ENCODE assay signal across 21 cellular contexts in genomic region chr6:100307561-100307960, GRCh38.
"Had no signal": no experiment of that assay in that cellular context is flagged by ENCODE, and none has a peak within 500 bp of the region (broad histone marks: within the 10 kb centered on the region; RNA-seq: fewer than 3 reads in every experiment).

No MANE protein-coding gene starts in this region.

- H3K27me3 ChIP-seq: esophagus muscularis mucosa, gastroesophageal sphincter, suprapubic skin, thyroid gland had no signal

- DNase-seq: effector memory CD4-positive, alpha-beta T cell; lower lobe of right lung; mesenchymal stem cell; midbrain; occipital lobe; pancreas; right cardiac atrium; stimulated activated CD4-positive, alpha-beta T cell treated with anti-CD3 and anti-CD28 coated beads, Interleukin-2, amount 100 ng/mL, for 48 hours; stimulated activated naive CD8-positive, alpha-beta T cell treated with anti-CD3 and anti-CD28 coated beads, Interleukin-15, Interleukin-2, amounts not matched to agents 100 U/mL and 50 U/mL, for 24 hours; thyroid gland had no signal

- H3K27ac Mint-ChIP-seq: natural killer cell treated with Interleukin-12 subunit alpha and Interleukin-12 subunit beta and Interleukin-15 and Interleukin-18, amount 100 ng/mL, for 72 hours; progenitor cell of endocrine pancreas; type B pancreatic cell had no signal

- FAIRE-seq: endometrium, pancreas, urothelium cell line had no signal

- H3K4me3 Mint-ChIP-seq: natural killer cell treated with Interleukin-12 subunit alpha and Interleukin-12 subunit beta and Interleukin-15 and Interleukin-18, amount 100 ng/mL, for 72 hours; type B pancreatic cell had no signal

- H3K4me2 ChIP-seq: smooth muscle cell had no signal

- ATAC-seq: gastroesophageal sphincter; left lobe of liver; lower lobe of right lung; natural killer cell treated with Interleukin-12 subunit alpha and Interleukin-12 subunit beta and Interleukin-15 and Interleukin-18, amount 100 ng/mL, for 72 hours; pancreas; right cardiac atrium; stimulated activated naive CD8-positive, alpha-beta T cell treated with anti-CD3 and anti-CD28 coated beads, Interleukin-15, Interleukin-2, amounts not matched to agents 100 U/mL and 50 U/mL, for 24 hours had no signal

- H3K27me3 Mint-ChIP-seq: progenitor cell of endocrine pancreas, type B pancreatic cell had no signal

- H3K27ac ChIP-seq: epithelial cell of prostate, esophagus muscularis mucosa, gastroesophageal sphincter, lower lobe of right lung, pancreas, suprapubic skin, thyroid gland had no signal

- H3K9me3 Mint-ChIP-seq: natural killer cell treated with Interleukin-12 subunit alpha and Interleukin-12 subunit beta and Interleukin-15 and Interleukin-18, amount 100 ng/mL, for 72 hours; type B pancreatic cell had no signal

- H3K4me3 ChIP-seq: esophagus muscularis mucosa, gastroesophageal sphincter, lower lobe of right lung, pancreas, smooth muscle cell, suprapubic skin, thyroid gland had no signal

- H3K9me3 ChIP-seq: esophagus muscularis mucosa, gastroesophageal sphincter, lower lobe of right lung, pancreas, suprapubic skin, thyroid gland had no signal

- H3K36me3 ChIP-seq: esophagus muscularis mucosa, gastroesophageal sphincter, lower lobe of right lung, pancreas, suprapubic skin, thyroid gland had no signal

- H3K4me1 ChIP-seq: esophagus muscularis mucosa, gastroesophageal sphincter, lower lobe of right lung, pancreas, suprapubic skin, thyroid gland had no signal

- H3K36me3 Mint-ChIP-seq: natural killer cell treated with Interleukin-12 subunit alpha and Interleukin-12 subunit beta and Interleukin-15 and Interleukin-18, amount 100 ng/mL, for 72 hours; type B pancreatic cell had no signal
